ENCODE assay signal across 1 cellular context in the genomic region with DNA sequence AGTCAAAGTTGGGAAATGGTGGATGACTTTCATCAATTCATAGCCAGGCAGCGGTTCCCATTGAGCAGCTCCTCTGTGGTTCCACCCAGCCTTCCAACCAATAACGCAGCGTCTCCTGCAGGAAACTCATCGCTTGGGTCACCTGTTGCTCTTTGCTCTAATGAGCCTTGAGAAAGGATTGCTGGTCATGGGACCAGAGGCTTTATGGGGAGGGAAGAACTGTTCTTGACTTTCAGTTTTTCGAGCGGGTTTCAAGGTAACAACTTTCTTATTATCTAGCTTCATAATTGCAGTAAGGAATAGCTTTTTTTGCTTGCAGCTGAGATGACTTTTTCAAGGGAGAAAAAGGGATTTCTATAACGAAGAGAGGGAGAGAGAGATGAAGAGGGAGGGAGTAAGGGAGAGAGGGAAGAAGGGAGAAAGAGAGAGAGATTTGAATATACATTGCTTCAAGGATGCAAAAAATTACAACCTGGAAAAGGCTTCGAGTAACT.
A peak's percentile ranks its signal among the peaks of the same experiment; 100 is the strongest.
TF ChIP-seq lines count a peak whose summit lies in the region.

No MANE protein-coding gene starts in this region.

TF ChIP-seq in HEK293, 187 proteins besides CTCF, POLR2A, EP300 and RAD21 (continued from another document):
- TF ChIP-seq, protein P1, sequence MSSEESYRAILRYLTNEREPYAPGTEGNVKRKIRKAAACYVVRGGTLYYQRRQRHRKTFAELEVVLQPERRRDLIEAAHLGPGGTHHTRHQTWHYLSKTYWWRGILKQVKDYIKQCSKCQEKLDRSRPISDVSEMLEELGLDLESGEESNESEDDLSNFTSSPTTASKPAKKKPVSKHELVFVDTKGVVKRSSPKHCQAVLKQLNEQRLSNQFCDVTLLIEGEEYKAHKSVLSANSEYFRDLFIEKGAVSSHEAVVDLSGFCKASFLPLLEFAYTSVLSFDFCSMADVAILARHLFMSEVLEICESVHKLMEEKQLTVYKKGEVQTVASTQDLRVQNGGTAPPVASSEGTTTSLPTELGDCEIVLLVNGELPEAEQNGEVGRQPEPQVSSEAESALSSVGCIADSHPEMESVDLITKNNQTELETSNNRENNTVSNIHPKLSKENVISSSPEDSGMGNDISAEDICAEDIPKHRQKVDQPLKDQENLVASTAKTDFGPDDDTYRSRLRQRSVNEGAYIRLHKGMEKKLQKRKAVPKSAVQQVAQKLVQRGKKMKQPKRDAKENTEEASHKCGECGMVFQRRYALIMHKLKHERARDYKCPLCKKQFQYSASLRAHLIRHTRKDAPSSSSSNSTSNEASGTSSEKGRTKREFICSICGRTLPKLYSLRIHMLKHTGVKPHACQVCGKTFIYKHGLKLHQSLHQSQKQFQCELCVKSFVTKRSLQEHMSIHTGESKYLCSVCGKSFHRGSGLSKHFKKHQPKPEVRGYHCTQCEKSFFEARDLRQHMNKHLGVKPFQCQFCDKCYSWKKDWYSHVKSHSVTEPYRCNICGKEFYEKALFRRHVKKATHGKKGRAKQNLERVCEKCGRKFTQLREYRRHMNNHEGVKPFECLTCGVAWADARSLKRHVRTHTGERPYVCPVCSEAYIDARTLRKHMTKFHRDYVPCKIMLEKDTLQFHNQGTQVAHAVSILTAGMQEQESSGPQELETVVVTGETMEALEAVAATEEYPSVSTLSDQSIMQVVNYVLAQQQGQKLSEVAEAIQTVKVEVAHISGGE (tag by site-specific recombination; conservative IDR thresholded peaks at IDR 0.05; ENCODE audit: low read depth) = 0 out of 2 replicates have a peak, but pooled peaks have one; percentile 13
- TF ChIP-seq PRDM1 (tag by site-specific recombination; IDR thresholded peaks at IDR 0.05) = peak; percentile 56; the same call in 1 of the 2 replicates
- peak; percentile 99 for TF ChIP-seq SCRT2 (tag by site-specific recombination; IDR thresholded peaks at IDR 0.05)
- peak; percentile 45 for TF ChIP-seq SP2 (tag by site-specific recombination; IDR thresholded peaks at IDR 0.05)
- TF ChIP-seq, protein P2, sequence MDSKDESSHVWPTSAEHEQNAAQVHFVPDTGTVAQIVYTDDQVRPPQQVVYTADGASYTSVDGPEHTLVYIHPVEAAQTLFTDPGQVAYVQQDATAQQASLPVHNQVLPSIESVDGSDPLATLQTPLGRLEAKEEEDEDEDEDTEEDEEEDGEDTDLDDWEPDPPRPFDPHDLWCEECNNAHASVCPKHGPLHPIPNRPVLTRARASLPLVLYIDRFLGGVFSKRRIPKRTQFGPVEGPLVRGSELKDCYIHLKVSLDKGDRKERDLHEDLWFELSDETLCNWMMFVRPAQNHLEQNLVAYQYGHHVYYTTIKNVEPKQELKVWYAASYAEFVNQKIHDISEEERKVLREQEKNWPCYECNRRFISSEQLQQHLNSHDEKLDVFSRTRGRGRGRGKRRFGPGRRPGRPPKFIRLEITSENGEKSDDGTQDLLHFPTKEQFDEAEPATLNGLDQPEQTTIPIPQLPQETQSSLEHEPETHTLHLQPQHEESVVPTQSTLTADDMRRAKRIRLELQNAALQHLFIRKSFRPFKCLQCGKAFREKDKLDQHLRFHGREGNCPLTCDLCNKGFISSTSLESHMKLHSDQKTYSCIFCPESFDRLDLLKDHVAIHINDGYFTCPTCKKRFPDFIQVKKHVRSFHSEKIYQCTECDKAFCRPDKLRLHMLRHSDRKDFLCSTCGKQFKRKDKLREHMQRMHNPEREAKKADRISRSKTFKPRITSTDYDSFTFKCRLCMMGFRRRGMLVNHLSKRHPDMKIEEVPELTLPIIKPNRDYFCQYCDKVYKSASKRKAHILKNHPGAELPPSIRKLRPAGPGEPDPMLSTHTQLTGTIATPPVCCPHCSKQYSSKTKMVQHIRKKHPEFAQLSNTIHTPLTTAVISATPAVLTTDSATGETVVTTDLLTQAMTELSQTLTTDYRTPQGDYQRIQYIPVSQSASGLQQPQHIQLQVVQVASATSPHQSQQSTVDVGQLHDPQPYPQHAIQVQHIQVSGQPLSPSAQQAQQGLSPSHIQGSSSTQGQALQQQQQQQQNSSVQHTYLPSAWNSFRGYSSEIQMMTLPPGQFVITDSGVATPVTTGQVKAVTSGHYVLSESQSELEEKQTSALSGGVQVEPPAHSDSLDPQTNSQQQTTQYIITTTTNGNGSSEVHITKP (tag by site-specific recombination; IDR thresholded peaks at IDR 0.05) = peak; percentile 3; the same call in 1 of the 2 replicates
- TF ChIP-seq TCF7L2 (IDR thresholded peaks at IDR 0.05; ENCODE audit: borderline replicate concordance, low read depth, low read length) = no peak
